ENCODE assay signal across 11 cellular contexts in the genomic region with DNA sequence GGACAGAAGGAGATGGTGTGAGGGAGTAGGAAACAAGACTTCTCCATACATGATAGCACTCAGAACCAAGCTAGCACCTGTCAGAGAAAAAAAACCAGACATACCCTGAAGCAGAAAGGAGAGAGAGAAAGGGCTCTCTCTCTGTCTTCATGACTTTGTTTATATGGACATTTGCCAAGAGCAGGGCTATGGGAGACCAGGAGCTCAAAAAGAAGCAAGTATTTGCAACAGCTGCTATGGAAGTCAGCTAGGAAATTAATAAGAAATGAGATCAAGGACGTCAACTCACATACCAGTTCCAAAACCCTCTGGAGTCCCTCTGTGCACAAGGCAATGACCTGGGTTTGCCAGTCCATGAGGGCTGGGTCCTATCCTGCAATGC.
A peak's percentile ranks its signal among the peaks of the same experiment; 100 is the strongest.
DNase-seq lines count a peak whose midpoint lies in the region; ATAC-seq and TF ChIP-seq lines count a peak whose summit lies in the region.
"Had no signal": no experiment of that assay in that cellular context is flagged by ENCODE, and none has a peak within 500 bp of the region (broad histone marks: within the 10 kb centered on the region; RNA-seq: fewer than 3 reads in every experiment).

No MANE protein-coding gene starts in this region.

- H3K9me3 ChIP-seq in CD8-positive, alpha-beta memory T cell (ENCODE audit: low read length), result no peaks in the 10 kb centered on the region
- no peaks in the 10 kb centered on the region for H3K9me3 ChIP-seq in hepatocyte (ENCODE audit: low read depth)
- no peaks in the 10 kb centered on the region for H3K9me3 ChIP-seq in stomach
- H3K9me3 ChIP-seq: left lung, ovary had no signal

- no peaks in the 10 kb centered on the region for H3K9me3 Mint-ChIP-seq in CD8-positive, alpha-beta memory T cell
- no peaks in the 10 kb centered on the region for H3K9me3 Mint-ChIP-seq in activated B cell treated with CpG ODN at 0.5 μM for 24 hours

- no peak overlapping the region for H3K4me2 ChIP-seq in hepatocyte

- H2AFZ ChIP-seq in hepatocyte, result no peak overlapping the region

- H3K27ac ChIP-seq in CD8-positive, alpha-beta memory T cell (ENCODE audit: low read depth, low read length), result no peak overlapping the region
- H3K27ac ChIP-seq in hepatocyte (peak overlapping the region; percentile 57), stomach (peak overlapping the region in 2 of 5 donors; percentile 36 to 62)
- H3K27ac ChIP-seq: left lung, ovary had no signal

- no peaks in the 10 kb centered on the region for H3K27me3 Mint-ChIP-seq in CD8-positive, alpha-beta memory T cell
- no peaks in the 10 kb centered on the region for H3K27me3 Mint-ChIP-seq in activated B cell treated with CpG ODN at 0.5 μM for 24 hours

- WGBS in hepatocyte (ENCODE audit: low lambda C conversion rate, missing lambda C conversion rate), result 69% methylated on average over 1 of the region's 1 CpG
- 64 to 76% (median 70%) methylated on average over 1 of the region's 1 CpG for WGBS in stomach, 5 donors

- TF ChIP-seq CTCF in activated B cell treated with CpG ODN at 0.5 μM for 24 hours (IDR thresholded peaks at IDR 0.05) (no peak), hepatocyte (IDR thresholded peaks at IDR 0.05; ENCODE audit: poor library complexity) (no peak), stomach (IDR thresholded peaks at IDR 0.05) (no peak)

- intact Hi-C loops in activated B cell treated with CpG ODN at 0.5 μM for 24 hours (cut with micrococcal nuclease) (no loop called here), stomach (cut with DNase I; ENCODE audit: low total_unique reads) (no loop called here)

- H3K4me1 ChIP-seq in CD8-positive, alpha-beta memory T cell (ENCODE audit: insufficient read depth, low read length), result peaks cover 51% of the 10 kb centered on the region
- H3K4me1 ChIP-seq in hepatocyte (ENCODE audit: insufficient read depth) (peaks cover 7% of the 10 kb centered on the region), stomach (peaks cover 18 to 62% (median 44%) of the 10 kb centered on the region in 4 donors)

- peaks cover 0 to 6% (median 3%) of the 10 kb centered on the region in 3 donors for H3K36me3 Mint-ChIP-seq in CD8-positive, alpha-beta memory T cell
- H3K36me3 Mint-ChIP-seq in activated B cell treated with CpG ODN at 0.5 μM for 24 hours (ENCODE audit: low read depth), result peaks cover 13% of the 10 kb centered on the region

- POLR2A ChIA-PET in CD8-positive, alpha-beta memory T cell (lab: Charles Lee), result interaction anchor here (0.7 to 1.1 kb wide), 2 partner anchors 10 to 112 kb away, joined by 3 read pairs; no protein-coding TSS in a partner anchor
- POLR2A ChIA-PET in activated B cell treated with CpG ODN at 0.5 μM for 24 hours (lab: Charles Lee), result interaction anchor here (2.5 kb wide), 1 partner anchor 112 kb away, joined by 9 read pairs; no protein-coding TSS in a partner anchor

- peaks cover 61 to 92% (median 92%) of the 10 kb centered on the region in 3 donors for H3K4me1 Mint-ChIP-seq in CD8-positive, alpha-beta memory T cell
- peaks cover 52% of the 10 kb centered on the region for H3K4me1 Mint-ChIP-seq in activated B cell treated with CpG ODN at 0.5 μM for 24 hours

- H3K4me3 ChIP-seq in CD8-positive, alpha-beta memory T cell (ENCODE audit: low read length), result no peak overlapping the region
- H3K4me3 ChIP-seq in hepatocyte (no peak overlapping the region), stomach (no peak overlapping the region)
- H3K4me3 ChIP-seq: left lung, ovary had no signal

- ATAC-seq in GM21737 (IDR thresholded peaks at IDR 0.05; ENCODE audit: unreplicated experiment), result peak; percentile 42
- ATAC-seq in activated B cell treated with CpG ODN at 0.5 μM for 24 hours (ENCODE audit: low read depth), result no peak
- ATAC-seq: left lung had no signal

- DNase-seq in CD8-positive, alpha-beta memory T cell, result no peak
- no peak for DNase-seq in activated B cell treated with CpG ODN at 0.5 μM for 24 hours
- no peak for DNase-seq in hepatocyte (ENCODE audit: low spot score)
- no peak for DNase-seq in SIG-M5 treated with dmso at 0.1 percent for 504 hours (lab: John Stamatoyannopoulos, UW; ENCODE audit: unreplicated experiment)
- no peak for DNase-seq in mesenteric fat pad (ENCODE audit: low spot score)
- DNase-seq in stomach, result no peak
- DNase-seq in NCI-H345 treated with DMSO at 0.1 percent for 48 hours (lab: John Stamatoyannopoulos, UW; ENCODE audit: unreplicated experiment), result no peak
- DNase-seq: left lung, NCI-H526, ovary had no signal

- no peaks in the 10 kb centered on the region for H3K36me3 ChIP-seq in CD8-positive, alpha-beta memory T cell (ENCODE audit: insufficient read depth, low read length)
- no peaks in the 10 kb centered on the region for H3K36me3 ChIP-seq in hepatocyte (replicated peaks; ENCODE audit: insufficient read depth, low read depth)
- no peaks in the 10 kb centered on the region for H3K36me3 ChIP-seq in stomach
- H3K36me3 ChIP-seq: left lung, ovary had no signal

- TF ChIP-seq EP300 in stomach (IDR thresholded peaks at IDR 0.05), result no peak

- peak overlapping the region in 7 of 8 donors; percentile 10 to 91 (median 68) for H3K27ac Mint-ChIP-seq in CD8-positive, alpha-beta memory T cell
- H3K27ac Mint-ChIP-seq in activated B cell treated with CpG ODN at 0.5 μM for 24 hours, result peak overlapping the region; percentile 30

- no peaks in the 10 kb centered on the region for H4K20me1 ChIP-seq in hepatocyte (ENCODE audit: insufficient read depth, poor library complexity, severe bottlenecking)

- peaks cover 22% of the 10 kb centered on the region for H3K79me2 ChIP-seq in hepatocyte

- no peak for TF ChIP-seq POLR2A in stomach (IDR thresholded peaks at IDR 0.05)

- no peaks in the 10 kb centered on the region for H3K27me3 ChIP-seq in CD8-positive, alpha-beta memory T cell (ENCODE audit: insufficient read depth, low read length, poor library complexity, severe bottlenecking)
- no peaks in the 10 kb centered on the region for H3K27me3 ChIP-seq in hepatocyte
- H3K27me3 ChIP-seq in stomach, result no peaks in the 10 kb centered on the region
- H3K27me3 ChIP-seq: left lung, ovary had no signal

- no peaks in the 10 kb centered on the region for H3K9me2 ChIP-seq in hepatocyte (replicated peaks; ENCODE audit: insufficient read depth)

- peak overlapping the region; percentile 9 to 80 (median 32) for H3K4me3 Mint-ChIP-seq in CD8-positive, alpha-beta memory T cell
- peak overlapping the region; percentile 12 for H3K4me3 Mint-ChIP-seq in activated B cell treated with CpG ODN at 0.5 μM for 24 hours

- CTCF ChIA-PET in CD8-positive, alpha-beta memory T cell (lab: Charles Lee), result interaction anchor here (1.4 to 1.8 kb wide), 4 partner anchors 9 to 112 kb away, joined by 3 to 5 read pairs (median 4); no protein-coding TSS in a partner anchor
- CTCF ChIA-PET in activated B cell treated with CpG ODN at 0.5 μM for 24 hours (lab: Charles Lee), result no interaction called here
